Comparison of ENCODE assay signal across 9 cellular contexts in genomic region chr17:38672788-38673713, GRCh38. TPM values are rescaled to one million over a fixed set of nuclear protein-coding genes. Genes with fewer than 3 reads are reported as not detected.
DNase-seq lines count a peak whose midpoint lies in the region; ATAC-seq and TF ChIP-seq lines count a peak whose summit lies in the region.
"Had no signal": no experiment of that assay in that cellular context is flagged by ENCODE, and none has a peak within 500 bp of the region (broad histone marks: within the 10 kb centered on the region; RNA-seq: fewer than 3 reads in every experiment).

No MANE protein-coding gene starts in this region.

- H3K9me3 Mint-ChIP-seq in activated CD8-positive, alpha-beta memory T cell treated with anti-CD3 and anti-CD28 coated beads, Interleukin-2, amount 10 ng/mL, durations not matched to agents 7 days and 5 days (ENCODE audit: low read depth), result no peaks in the 10 kb centered on the region
- H3K9me3 Mint-ChIP-seq in activated CD8-positive, alpha-beta T cell treated with anti-CD3 and anti-CD28 coated beads, Interleukin-2, amount 10 ng/mL, durations not matched to agents 7 days and 5 days (ENCODE audit: insufficient read depth), result no peaks in the 10 kb centered on the region

- H3K9me3 ChIP-seq in iPS-20b (ENCODE audit: insufficient read depth, low read depth, low read length), result no peaks in the 10 kb centered on the region
- no peaks in the 10 kb centered on the region for H3K9me3 ChIP-seq in suprapubic skin

- no peak overlapping the region for H3K9ac ChIP-seq in iPS-20b (ENCODE audit: low read depth, low read length)

- peaks cover 45% of the 10 kb centered on the region for H3K27me3 Mint-ChIP-seq in activated CD8-positive, alpha-beta memory T cell treated with anti-CD3 and anti-CD28 coated beads, Interleukin-2, amount 10 ng/mL, durations not matched to agents 7 days and 5 days
- peaks cover 40% of the 10 kb centered on the region for H3K27me3 Mint-ChIP-seq in activated CD8-positive, alpha-beta T cell treated with anti-CD3 and anti-CD28 coated beads, Interleukin-2, amount 10 ng/mL, durations not matched to agents 7 days and 5 days (ENCODE audit: low read depth)

- 40% methylated on average over 16 of the region's 47 CpGs for WGBS in suprapubic skin

- H3K27me3 ChIP-seq in iPS-20b (ENCODE audit: insufficient read depth, low read length) (peaks cover 89% of the 10 kb centered on the region), suprapubic skin (peaks cover 56% of the 10 kb centered on the region)

- CTCF ChIA-PET in activated CD8-positive, alpha-beta memory T cell treated with anti-CD3 and anti-CD28 coated beads, Interleukin-2, amount 10 ng/mL, durations not matched to agents 7 days and 5 days (lab: Charles Lee), result interaction anchor here (0.6 to 11.1 kb wide), 4 partner anchors 10 to 114 kb away, joined by 3 to 232 read pairs (median 24); partner anchors contain the start of gene CISD3
- CTCF ChIA-PET in activated CD8-positive, alpha-beta T cell treated with anti-CD3 and anti-CD28 coated beads, Interleukin-2, amount 10 ng/mL, durations not matched to agents 7 days and 5 days (lab: Charles Lee), result interaction anchor here (2.9 to 14.3 kb wide), 2 partner anchors 62 to 115 kb away, joined by 6 to 345 read pairs; no protein-coding TSS in a partner anchor

- no peak for TF ChIP-seq POLR2A in suprapubic skin (IDR thresholded peaks at IDR 0.05)

- H3K36me3 Mint-ChIP-seq in activated CD8-positive, alpha-beta memory T cell treated with anti-CD3 and anti-CD28 coated beads, Interleukin-2, amount 10 ng/mL, durations not matched to agents 7 days and 5 days, result no peaks in the 10 kb centered on the region
- H3K36me3 Mint-ChIP-seq in activated CD8-positive, alpha-beta T cell treated with anti-CD3 and anti-CD28 coated beads, Interleukin-2, amount 10 ng/mL, durations not matched to agents 7 days and 5 days (ENCODE audit: low read depth), result peaks cover 6% of the 10 kb centered on the region

- H3K27ac ChIP-seq in iPS-20b (ENCODE audit: low read length) (no peak overlapping the region), suprapubic skin (no peak overlapping the region)

- H3K36me3 ChIP-seq in iPS-20b (ENCODE audit: insufficient read depth, low read depth, low read length) (no peaks in the 10 kb centered on the region), suprapubic skin (no peaks in the 10 kb centered on the region)

- no peak for ATAC-seq in activated CD8-positive, alpha-beta memory T cell treated with anti-CD3 and anti-CD28 coated beads, Interleukin-2, amount 10 ng/mL, durations not matched to agents 7 days and 5 days
- no peak for ATAC-seq in activated CD8-positive, alpha-beta T cell treated with anti-CD3 and anti-CD28 coated beads, Interleukin-2, amount 10 ng/mL, durations not matched to agents 7 days and 5 days

- TF ChIP-seq EP300 in suprapubic skin (IDR thresholded peaks at IDR 0.05), result no peak

- H3K4me1 ChIP-seq in iPS-20b (ENCODE audit: insufficient read depth, low read length) (peaks cover 8% of the 10 kb centered on the region; the same call in 1 of the 2 replicates), suprapubic skin (peaks cover 35% of the 10 kb centered on the region)

- TF ChIP-seq CTCF in suprapubic skin (IDR thresholded peaks at IDR 0.05), result no peak

- in situ Hi-C loops in KBM-7 (cut with MboI; ENCODE audit: low pct_unique_long_range_greater_than_20kb, low sequenced_read_pairs), result loop anchor here (10.0 kb wide), 1 partner anchor 62 kb away; the partner anchor contains the start of gene CISD3

- H3K4me1 Mint-ChIP-seq in activated CD8-positive, alpha-beta memory T cell treated with anti-CD3 and anti-CD28 coated beads, Interleukin-2, amount 10 ng/mL, durations not matched to agents 7 days and 5 days, result peaks cover 32% of the 10 kb centered on the region
- H3K4me1 Mint-ChIP-seq in activated CD8-positive, alpha-beta T cell treated with anti-CD3 and anti-CD28 coated beads, Interleukin-2, amount 10 ng/mL, durations not matched to agents 7 days and 5 days (ENCODE audit: low read depth), result peaks cover 40% of the 10 kb centered on the region

- no peak overlapping the region for H3K27ac Mint-ChIP-seq in activated CD8-positive, alpha-beta memory T cell treated with anti-CD3 and anti-CD28 coated beads, Interleukin-2, amount 10 ng/mL, durations not matched to agents 7 days and 5 days
- H3K27ac Mint-ChIP-seq in activated CD8-positive, alpha-beta T cell treated with anti-CD3 and anti-CD28 coated beads, Interleukin-2, amount 10 ng/mL, durations not matched to agents 7 days and 5 days, result no peak overlapping the region

- no peak for DNase-seq in activated CD8-positive, alpha-beta memory T cell treated with anti-CD3 and anti-CD28 coated beads, Interleukin-2, amount 10 ng/mL, durations not matched to agents 7 days and 5 days
- DNase-seq in activated CD8-positive, alpha-beta memory T cell treated with anti-CD3 and anti-CD28 coated beads for 24 hours, result no peak
- DNase-seq in activated CD8-positive, alpha-beta T cell treated with anti-CD3 and anti-CD28 coated beads, Interleukin-2, amount 10 ng/mL, durations not matched to agents 7 days and 5 days, result no peak
- DNase-seq in suprapubic skin (ENCODE audit: low spot score in 2 of 2) (no peak), KBM-7 (no peak), hepatic stellate cell (ENCODE audit: low spot score) (no peak)
- DNase-seq in stimulated activated CD8-positive, alpha-beta memory T cell treated with anti-CD3 and anti-CD28 coated beads, Interleukin-4, amount 100 ng/mL, for 48 hours, result no peak
- DNase-seq: NCI-H2171 had no signal

- H3K4me3 ChIP-seq in iPS-20b (ENCODE audit: low read length) (peak overlapping the region; percentile 72), suprapubic skin (peak overlapping the region; percentile 72)

- peak overlapping the region; percentile 15 for H3K4me3 Mint-ChIP-seq in activated CD8-positive, alpha-beta memory T cell treated with anti-CD3 and anti-CD28 coated beads, Interleukin-2, amount 10 ng/mL, durations not matched to agents 7 days and 5 days
- H3K4me3 Mint-ChIP-seq in activated CD8-positive, alpha-beta T cell treated with anti-CD3 and anti-CD28 coated beads, Interleukin-2, amount 10 ng/mL, durations not matched to agents 7 days and 5 days, result peak overlapping the region; percentile 49

- POLR2A ChIA-PET in activated CD8-positive, alpha-beta T cell treated with anti-CD3 and anti-CD28 coated beads, Interleukin-2, amount 10 ng/mL, durations not matched to agents 7 days and 5 days (lab: Charles Lee), result no interaction called here

RNA-seq across cellular contexts. Expression of gene EPOP, which starts 1.7 kb away (rescaled TPM):
- 10 to 100 TPM; 10.4 to 20.1 TPM for total RNA-seq in activated CD8-positive, alpha-beta memory T cell treated with anti-CD3 and anti-CD28 coated beads, Interleukin-2, amount 10 ng/mL, durations not matched to agents 7 days and 5 days
- total RNA-seq in activated CD8-positive, alpha-beta T cell treated with anti-CD3 and anti-CD28 coated beads, Interleukin-2, amount 10 ng/mL, durations not matched to agents 7 days and 5 days, result 10 to 100 TPM; 11.4 to 11.6 TPM
- 1 to 10 TPM in 3 of 4 donors, under 1 TPM in 1; 0.80 to 6.1 (median 3.2) TPM for total RNA-seq in suprapubic skin

RNA-seq across cellular contexts. Expression of gene MLLT6, which starts 32.0 kb away (rescaled TPM):
- 100 to 1,000 TPM; 223 to 247 TPM for total RNA-seq in activated CD8-positive, alpha-beta memory T cell treated with anti-CD3 and anti-CD28 coated beads, Interleukin-2, amount 10 ng/mL, durations not matched to agents 7 days and 5 days
- total RNA-seq in activated CD8-positive, alpha-beta T cell treated with anti-CD3 and anti-CD28 coated beads, Interleukin-2, amount 10 ng/mL, durations not matched to agents 7 days and 5 days, result 100 to 1,000 TPM; 211 to 219 TPM
- total RNA-seq in suprapubic skin, result 100 to 1,000 TPM in 1 of 4 donors, 10 to 100 TPM in 3; 62.7 to 136 (median 79.0) TPM

RNA-seq across cellular contexts. Expression of gene CISD3, which starts 57.1 kb away (rescaled TPM):
- total RNA-seq in activated CD8-positive, alpha-beta memory T cell treated with anti-CD3 and anti-CD28 coated beads, Interleukin-2, amount 10 ng/mL, durations not matched to agents 7 days and 5 days, result 10 to 100 TPM; 51.3 to 54.3 TPM
- total RNA-seq in activated CD8-positive, alpha-beta T cell treated with anti-CD3 and anti-CD28 coated beads, Interleukin-2, amount 10 ng/mL, durations not matched to agents 7 days and 5 days, result 10 to 100 TPM; 48.2 to 56.1 TPM
- 10 to 100 TPM in 2 of 4 donors, 1 to 10 TPM in 2; 6.8 to 12.7 (median 10.1) TPM for total RNA-seq in suprapubic skin
